In genomic region chr1:25208561-25209222, GRCh38 we compare ENCODE assay signal across 22 cellular contexts.
"Had no signal": no experiment of that assay in that cellular context is flagged by ENCODE, and none has a peak within 500 bp of the region (broad histone marks: within the 10 kb centered on the region; RNA-seq: fewer than 3 reads in every experiment).

No MANE protein-coding gene starts in this region.

- H3K4me3 ChIP-seq: gastrocnemius medialis, heart right ventricle, prostate gland, right atrium auricular region, stomach, testis, upper lobe of right lung had no signal

- H3K4me1 ChIP-seq: gastrocnemius medialis, heart right ventricle, prostate gland, right atrium auricular region, stomach, testis, upper lobe of right lung had no signal

- H3K4me1 Mint-ChIP-seq: central memory CD8-positive, alpha-beta T cell; naive B cell; neural crest cell; stimulated activated effector memory CD8-positive, alpha-beta T cell treated with anti-CD3 and anti-CD28 coated beads, Interleukin-12 subunit alpha, Interleukin-12 subunit beta, amount 100 ng/mL, for 72 hours had no signal

- H3K9me3 ChIP-seq: gastrocnemius medialis, heart right ventricle, prostate gland, right atrium auricular region, stomach, testis, upper lobe of right lung had no signal

- H3K36me3 Mint-ChIP-seq: immature natural killer cell, naive B cell had no signal

- H3K27me3 ChIP-seq: brain microvascular endothelial cell, right atrium auricular region, testis had no signal

- DNase-seq: activated CD4-positive, alpha-beta T cell treated with anti-CD3 and anti-CD28 coated beads, Interleukin-2, amount 50 U/mL, for 4 hours; activated effector memory CD4-positive, alpha-beta T cell treated with anti-CD3 and anti-CD28 coated beads, Interleukin-2, amount 50 U/mL, for 16 hours; activated naive CD4-positive, alpha-beta T cell treated with anti-CD3 and anti-CD28 coated beads, Interleukin-2, amount 50 U/mL, for 16 hours; activated T-cell treated with anti-CD3 and anti-CD28 coated beads, Interleukin-2, amount 50 U/mL, for 72 hours; brain microvascular endothelial cell; effector CD4-positive, alpha-beta T cell; gastrocnemius medialis; heart right ventricle; immature natural killer cell; kidney glomerular epithelial cell; left ventricle myocardium superior; naive B cell; stimulated activated CD4-positive, alpha-beta T cell treated with anti-CD3 and anti-CD28 coated beads, Interleukin-4, amount 100 ng/mL, for 24 hours; stomach; testis had no signal

- H3K27ac Mint-ChIP-seq: activated T-cell treated with anti-CD3 and anti-CD28 coated beads, Interleukin-2, amount 50 U/mL, for 72 hours; immature natural killer cell; naive B cell; stimulated activated effector memory CD8-positive, alpha-beta T cell treated with anti-CD3 and anti-CD28 coated beads, Interleukin-12 subunit alpha, Interleukin-12 subunit beta, amount 100 ng/mL, for 72 hours had no signal

- ATAC-seq: activated T-cell treated with anti-CD3 and anti-CD28 coated beads, Interleukin-2, amount 50 U/mL, for 72 hours; esophagus mucosa; gastrocnemius medialis; heart right ventricle; left ventricle myocardium superior; stimulated activated effector memory CD8-positive, alpha-beta T cell treated with anti-CD3 and anti-CD28 coated beads, Interleukin-12 subunit alpha, Interleukin-12 subunit beta, amount 100 ng/mL, for 72 hours; upper lobe of right lung had no signal

- H3K36me3 ChIP-seq: brain microvascular endothelial cell, gastrocnemius medialis, heart right ventricle, prostate gland, right atrium auricular region, stomach, upper lobe of right lung had no signal

- H3K9me3 Mint-ChIP-seq: activated T-cell treated with anti-CD3 and anti-CD28 coated beads, Interleukin-2, amount 50 U/mL, for 72 hours; central memory CD8-positive, alpha-beta T cell; immature natural killer cell; naive B cell; neural crest cell; stimulated activated effector memory CD8-positive, alpha-beta T cell treated with anti-CD3 and anti-CD28 coated beads, Interleukin-12 subunit alpha, Interleukin-12 subunit beta, amount 100 ng/mL, for 72 hours had no signal

- H3K27ac ChIP-seq: brain microvascular endothelial cell, gastrocnemius medialis, heart right ventricle, prostate gland, right atrium auricular region, stomach, testis, upper lobe of right lung had no signal

- H3K4me3 Mint-ChIP-seq: activated T-cell treated with anti-CD3 and anti-CD28 coated beads, Interleukin-2, amount 50 U/mL, for 72 hours; central memory CD8-positive, alpha-beta T cell; immature natural killer cell; naive B cell; neural crest cell; stimulated activated effector memory CD8-positive, alpha-beta T cell treated with anti-CD3 and anti-CD28 coated beads, Interleukin-12 subunit alpha, Interleukin-12 subunit beta, amount 100 ng/mL, for 72 hours had no signal
